Comparison of ENCODE assay signal across 8 cellular contexts in the genomic region with DNA sequence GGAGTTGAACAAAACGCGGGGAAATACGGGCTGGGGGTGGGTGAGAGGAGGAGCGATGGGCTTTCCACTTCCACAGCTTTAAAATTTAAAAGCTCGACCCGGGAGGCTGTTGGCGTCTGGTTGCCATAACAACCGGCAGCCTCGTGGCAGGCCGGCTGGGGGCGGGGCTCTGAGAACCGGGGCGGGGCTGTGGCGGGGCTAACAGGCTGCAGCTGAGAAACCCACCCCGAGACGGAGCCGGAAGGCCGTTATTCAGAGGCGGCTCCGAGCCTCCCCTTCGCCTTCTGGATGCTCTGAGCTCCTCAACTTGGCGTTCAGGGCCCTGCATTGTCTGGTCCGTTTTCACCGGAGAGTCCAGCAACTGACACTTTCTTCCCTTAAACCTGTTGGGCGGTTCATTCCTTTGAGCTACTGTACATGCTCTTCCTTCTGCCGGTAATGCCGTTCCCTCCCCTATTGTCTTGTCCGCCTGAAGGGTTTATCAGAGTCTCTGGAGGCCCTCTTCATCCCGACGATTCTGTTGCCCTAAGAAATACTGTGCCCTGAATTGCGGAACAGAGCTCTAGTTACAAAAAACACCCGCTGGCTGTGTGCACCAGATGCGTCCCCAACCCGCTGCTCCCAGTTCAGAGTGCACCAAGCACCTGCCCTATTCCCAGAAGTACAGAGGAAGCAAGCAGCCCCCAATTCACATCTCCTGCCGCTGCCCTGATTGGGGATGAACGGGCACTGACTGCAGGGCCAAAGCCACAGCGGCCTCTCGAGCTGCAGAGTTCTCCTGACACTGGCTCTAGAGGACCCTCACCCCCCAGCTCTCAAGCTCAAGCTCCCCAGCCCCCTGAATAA. TPM values are rescaled to one million over a fixed set of nuclear protein-coding genes. Genes with fewer than 3 reads are reported as not detected.
DNase-seq lines count a peak whose midpoint lies in the region; ATAC-seq and TF ChIP-seq lines count a peak whose summit lies in the region.

No MANE protein-coding gene starts in this region.

- H3K4me3 ChIP-seq in AG09309 (ENCODE audit: control insufficient read depth, low read depth, low read length) = peak overlapping the region; percentile 93
- peak overlapping the region; percentile 99 for H3K4me3 ChIP-seq in colonic mucosa

- ATAC-seq in GM18870 (IDR thresholded peaks at IDR 0.05; ENCODE audit: unreplicated experiment) = peak; percentile 25
- ATAC-seq in HG03097 (IDR thresholded peaks at IDR 0.05; ENCODE audit: low FRiP score, unreplicated experiment) = peak; percentile 45
- ATAC-seq in left lobe of liver = peak; percentile 82

- DNase-seq in AG09309 (ENCODE audit: low read depth) (peak; percentile 8), NCI-H345 (lab: John Stamatoyannopoulos, UW) (peak; percentile 82), colonic mucosa (peak; percentile 95), left lobe of liver (ENCODE audit: low spot score) (peak; percentile 88)
- peak; percentile 92 for DNase-seq in activated CD4-positive, alpha-beta T cell treated with anti-CD3 and anti-CD28 coated beads for 4 hours
- peak; percentile 89 for DNase-seq in stimulated activated CD4-positive, alpha-beta T cell treated with anti-CD3 and anti-CD28 coated beads, Interleukin-1b, Interleukin-23, amount 100 ng/mL, for 48 hours

- intact Hi-C loops in colonic mucosa (cut with DNase I) = loop anchor here (10.0 kb wide), 1 partner anchor 220 kb away; a partner anchor contains a TSS

- H3K27ac ChIP-seq in colonic mucosa = peak overlapping the region; percentile 80

- H3K4me1 ChIP-seq in colonic mucosa = no peaks in the 10 kb centered on the region

- H3K9ac ChIP-seq in colonic mucosa (ENCODE audit: low read depth in 2 of 2, low read length in 2 of 2) = peak overlapping the region; percentile 51 to 82

- TF ChIP-seq CTCF in AG09309 (IDR thresholded peaks at IDR 0.05; ENCODE audit: control insufficient read depth, insufficient read depth, low read depth, low read length, missing control alignments) (no peak), colonic mucosa (IDR thresholded peaks at IDR 0.05) (no peak)

- no peaks in the 10 kb centered on the region for H3K27me3 ChIP-seq in colonic mucosa

- no peaks in the 10 kb centered on the region for H3K9me3 ChIP-seq in colonic mucosa

- H3K36me3 ChIP-seq in colonic mucosa = no peaks in the 10 kb centered on the region

RNA-seq across cellular contexts. Expression of a gene that starts 0.6 kb away (rescaled TPM):
- total RNA-seq in colonic mucosa = under 1 TPM; 0.61 to 0.69 TPM
- 0.45 TPM for total RNA-seq in left lobe of liver

RNA-seq across cellular contexts. Expression of a gene that starts 0.9 kb away (rescaled TPM):
- total RNA-seq in colonic mucosa (10 to 100 TPM; 10.1 to 23.2 TPM), left lobe of liver (10.6 TPM)

RNA-seq across cellular contexts. Expression of a gene that starts 32.0 kb away (rescaled TPM):
- 10 to 100 TPM; 12.3 to 16.1 TPM for total RNA-seq in colonic mucosa
- 9.5 TPM for total RNA-seq in left lobe of liver

RNA-seq across cellular contexts. Expression of a gene that starts 41.6 kb away (rescaled TPM):
- total RNA-seq in colonic mucosa (10 to 100 TPM; 50.7 to 80.1 TPM), left lobe of liver (40.4 TPM)

RNA-seq across cellular contexts. Expression of a gene that starts 53.2 kb away (rescaled TPM):
- total RNA-seq in colonic mucosa = not detected
- not detected for total RNA-seq in left lobe of liver

Comparison
In these comparisons a context has a peak if more than half of its experiments do, and no peak if none do; other contexts are left out.
1. Peak in every context shown above with its lines: DNase-seq, ATAC-seq, H3K4me3 ChIP-seq and H3K27ac ChIP-seq.
2. DNase-seq: peak in every context shown above with its lines; median percentile 95 in colonic mucosa; 92 in activated CD4-positive, alpha-beta T cell treated with anti-CD3 and anti-CD28 coated beads for 4 hours; 89 in stimulated activated CD4-positive, alpha-beta T cell treated with anti-CD3 and anti-CD28 coated beads, Interleukin-1b, Interleukin-23, amount 100 ng/mL, for 48 hours; 88 in left lobe of liver; 82 in NCI-H345; 8 in AG09309.
3. ATAC-seq: peak in every context shown above with its lines; median percentile 82 in left lobe of liver; 45 in HG03097; 25 in GM18870.